ENCODE assay signal across 8 cellular contexts in genomic region chr17:45147581-45148182, GRCh38. TPM values are rescaled to one million over a fixed set of nuclear protein-coding genes. Genes with fewer than 3 reads are reported as not detected.
A peak's percentile ranks its signal among the peaks of the same experiment; 100 is the strongest.
DNase-seq lines count a peak whose midpoint lies in the region; ATAC-seq and FAIRE-seq lines count a peak whose summit lies in the region.

No MANE protein-coding gene starts in this region.

- H3K27ac ChIP-seq in mesodermal cell (ENCODE audit: low read depth, low read length, severe bottlenecking) = peak overlapping the region; percentile 100

- H3K36me3 Mint-ChIP-seq in activated CD8-positive, alpha-beta memory T cell treated with anti-CD3 and anti-CD28 coated beads, Interleukin-2, amount 10 ng/mL, durations not matched to agents 7 days and 5 days = peaks cover 12% of the 10 kb centered on the region

- 0% methylated on average over 32 to 33 of the region's 38 CpGs for WGBS in mesodermal cell (ENCODE audit: insufficient coverage in 2 of 2), 2 experiments

- H3K4me3 Mint-ChIP-seq in activated CD8-positive, alpha-beta memory T cell treated with anti-CD3 and anti-CD28 coated beads, Interleukin-2, amount 10 ng/mL, durations not matched to agents 7 days and 5 days = peak overlapping the region; percentile 99

- CTCF ChIA-PET in activated CD8-positive, alpha-beta memory T cell treated with anti-CD3 and anti-CD28 coated beads, Interleukin-2, amount 10 ng/mL, durations not matched to agents 7 days and 5 days (lab: Charles Lee) = interaction anchor here (0.6 to 24.7 kb wide), 10 partner anchors 12 to 454 kb away, joined by 3 to 583 read pairs (median 57); partner anchors contain the start of genes ACBD4, FMNL1, HEXIM2 and PLCD3

- H3K4me1 ChIP-seq in endocrine pancreas (ENCODE audit: control insufficient read depth, insufficient read depth, low read length) (peaks cover 15% of the 10 kb centered on the region), mesodermal cell (ENCODE audit: control insufficient read depth, insufficient read depth, low read length, poor library complexity, severe bottlenecking) (peaks cover 5% of the 10 kb centered on the region)

- H3K36me3 ChIP-seq in endocrine pancreas (ENCODE audit: control insufficient read depth, insufficient read depth, low read length) (no peaks in the 10 kb centered on the region), mesodermal cell (ENCODE audit: control insufficient read depth, insufficient read depth, low read length) (peaks cover 12% of the 10 kb centered on the region)

- FAIRE-seq in HTR-8/SVneo (lab: Jason Lieb, UNC) = no peak

- H3K9me3 ChIP-seq in endocrine pancreas (ENCODE audit: control insufficient read depth, low read length) = no peaks in the 10 kb centered on the region
- H3K9me3 ChIP-seq in mesodermal cell (ENCODE audit: control insufficient read depth, low read length) = no peaks in the 10 kb centered on the region

- peaks cover 46% of the 10 kb centered on the region for H3K4me1 Mint-ChIP-seq in activated CD8-positive, alpha-beta memory T cell treated with anti-CD3 and anti-CD28 coated beads, Interleukin-2, amount 10 ng/mL, durations not matched to agents 7 days and 5 days

- DNase-seq in DMS 273 (lab: John Stamatoyannopoulos, UW; ENCODE audit: unreplicated experiment) = peak; percentile 96
- peak; percentile 75 for DNase-seq in HTR-8/SVneo (ENCODE audit: insufficient read length, low spot score)
- peak; percentile 94 to 95 for DNase-seq in NOMO-1 (lab: John Stamatoyannopoulos, UW; ENCODE audit: unreplicated experiment in 2 of 2)
- peak; percentile 86 for DNase-seq in activated CD8-positive, alpha-beta memory T cell treated with anti-CD3 and anti-CD28 coated beads, Interleukin-2, amount 10 ng/mL, durations not matched to agents 7 days and 5 days
- peak; percentile 57 for DNase-seq in stimulated activated CD8-positive, alpha-beta memory T cell treated with anti-CD3 and anti-CD28 coated beads, Interleukin-15, amount 100 ng/mL, for 24 hours (ENCODE audit: low read depth)
- DNase-seq in cortex of kidney (lab: John Stamatoyannopoulos, UW) = no peak

- peak overlapping the region; percentile 96 for H3K9ac ChIP-seq in endocrine pancreas (ENCODE audit: control insufficient read depth, insufficient read depth, low read length)

- H3K27me3 ChIP-seq in endocrine pancreas (ENCODE audit: control insufficient read depth, insufficient read depth, low read length) = no peaks in the 10 kb centered on the region

- H3K27me3 Mint-ChIP-seq in activated CD8-positive, alpha-beta memory T cell treated with anti-CD3 and anti-CD28 coated beads, Interleukin-2, amount 10 ng/mL, durations not matched to agents 7 days and 5 days = peaks cover 2% of the 10 kb centered on the region

- peak overlapping the region; percentile 94 for H3K4me3 ChIP-seq in endocrine pancreas (ENCODE audit: control insufficient read depth, insufficient read depth, low read length)
- H3K4me3 ChIP-seq in mesodermal cell (ENCODE audit: extremely low read depth, insufficient read depth, low read length, poor library complexity, severe bottlenecking) = peak overlapping the region; percentile 66

- peak overlapping the region; percentile 100 for H3K27ac Mint-ChIP-seq in activated CD8-positive, alpha-beta memory T cell treated with anti-CD3 and anti-CD28 coated beads, Interleukin-2, amount 10 ng/mL, durations not matched to agents 7 days and 5 days

- peak; percentile 28 for ATAC-seq in activated CD8-positive, alpha-beta memory T cell treated with anti-CD3 and anti-CD28 coated beads, Interleukin-2, amount 10 ng/mL, durations not matched to agents 7 days and 5 days

- no peaks in the 10 kb centered on the region for H3K9me3 Mint-ChIP-seq in activated CD8-positive, alpha-beta memory T cell treated with anti-CD3 and anti-CD28 coated beads, Interleukin-2, amount 10 ng/mL, durations not matched to agents 7 days and 5 days (ENCODE audit: low read depth)

RNA-seq across cellular contexts. Expression of gene HEXIM1, which starts 0.6 kb away (rescaled TPM):
- 10 to 100 TPM; 40.2 to 42.4 TPM for total RNA-seq in activated CD8-positive, alpha-beta memory T cell treated with anti-CD3 and anti-CD28 coated beads, Interleukin-2, amount 10 ng/mL, durations not matched to agents 7 days and 5 days
- polyA plus RNA-seq in mesodermal cell (2013, experiment 1 of 2) = 19.6 TPM
- 17.0 TPM for polyA plus RNA-seq in mesodermal cell (2013, experiment 2 of 2)

RNA-seq across cellular contexts. Expression of gene ACBD4, which starts 12.2 kb away (rescaled TPM):
- 10 to 100 TPM; 14.9 to 20.6 TPM for total RNA-seq in activated CD8-positive, alpha-beta memory T cell treated with anti-CD3 and anti-CD28 coated beads, Interleukin-2, amount 10 ng/mL, durations not matched to agents 7 days and 5 days
- polyA plus RNA-seq in mesodermal cell (2013, experiment 1 of 2) = 4.9 TPM
- polyA plus RNA-seq in mesodermal cell (2013, experiment 2 of 2) = 3.6 TPM

RNA-seq across cellular contexts. Expression of gene HEXIM2, which starts 14.0 kb away (rescaled TPM):
- total RNA-seq in activated CD8-positive, alpha-beta memory T cell treated with anti-CD3 and anti-CD28 coated beads, Interleukin-2, amount 10 ng/mL, durations not matched to agents 7 days and 5 days = 1 to 10 TPM; 6.9 to 7.5 TPM
- polyA plus RNA-seq in mesodermal cell (2013, experiment 1 of 2) = 9.5 TPM
- polyA plus RNA-seq in mesodermal cell (2013, experiment 2 of 2) = 7.7 TPM

RNA-seq across cellular contexts. Expression of gene PLCD3, which starts 15.4 kb away (rescaled TPM):
- 1 to 10 TPM; 2.6 to 5.2 TPM for total RNA-seq in activated CD8-positive, alpha-beta memory T cell treated with anti-CD3 and anti-CD28 coated beads, Interleukin-2, amount 10 ng/mL, durations not matched to agents 7 days and 5 days
- polyA plus RNA-seq in mesodermal cell (2013, experiment 1 of 2) = 31.6 TPM
- 24.0 TPM for polyA plus RNA-seq in mesodermal cell (2013, experiment 2 of 2)
